ENCODE assay signal across 12 cellular contexts in the genomic region with DNA sequence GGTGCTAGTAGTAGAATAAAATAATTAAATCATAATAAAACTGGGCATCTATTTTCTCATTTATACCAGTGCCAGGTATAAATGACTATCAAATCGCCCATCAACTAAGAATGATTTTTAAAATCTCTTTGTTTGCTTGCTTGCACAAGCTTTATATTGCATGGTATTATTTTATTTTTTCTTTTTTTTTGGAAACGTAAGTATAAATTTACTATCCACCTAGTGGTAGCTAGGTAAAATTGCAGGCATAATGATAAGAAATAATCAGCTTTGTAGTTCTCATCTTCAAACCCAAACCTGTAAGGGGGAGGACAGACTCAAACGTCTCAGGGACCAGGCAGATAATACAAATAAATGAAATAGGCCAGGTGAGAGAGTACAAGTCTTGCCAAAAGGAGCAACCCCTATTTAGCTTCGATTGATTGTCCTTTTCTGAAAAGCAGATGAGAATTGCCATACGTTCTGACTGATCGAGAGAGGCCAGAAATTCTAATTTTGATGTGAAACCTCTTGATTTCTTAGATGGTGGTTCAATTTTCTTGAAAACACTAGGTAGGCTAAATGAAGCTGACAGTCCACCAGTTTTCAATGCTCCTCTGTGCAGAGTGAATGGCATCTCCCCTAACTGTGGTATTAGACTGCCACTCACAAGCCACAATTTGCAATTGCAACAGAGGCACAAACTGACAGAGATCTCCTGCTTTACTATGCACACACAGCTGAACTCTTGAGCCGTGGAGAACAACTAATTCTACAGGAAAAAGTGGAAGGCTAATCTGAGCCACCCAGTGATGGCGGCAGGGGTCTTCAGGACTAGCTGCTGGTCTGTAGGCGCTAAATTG.
A peak's percentile ranks its signal among the peaks of the same experiment; 100 is the strongest.
DNase-seq lines count a peak whose midpoint lies in the region; ATAC-seq, FAIRE-seq and TF ChIP-seq lines count a peak whose summit lies in the region.
"Had no signal": no experiment of that assay in that cellular context is flagged by ENCODE, and none has a peak within 500 bp of the region (broad histone marks: within the 10 kb centered on the region; RNA-seq: fewer than 3 reads in every experiment).

No MANE protein-coding gene starts in this region.

- H3K9me2 ChIP-seq in PC-9 (ENCODE audit: insufficient read depth), result no peaks in the 10 kb centered on the region; the same call in 1 of the 2 replicates

- intact Hi-C loops in PC-9 (cut with micrococcal nuclease; ENCODE audit: unreplicated experiment), result no loop called here
- intact Hi-C loops in gastrocnemius medialis (cut with DNase I; ENCODE audit: low total_unique reads), result no loop called here

- H3K36me3 ChIP-seq in PC-9 (ENCODE audit: low read depth), result no peaks in the 10 kb centered on the region
- no peaks in the 10 kb centered on the region for H3K36me3 ChIP-seq in keratinocyte (ENCODE audit: control insufficient read depth in 2 of 2, extremely low read depth in 1 of 2, insufficient read depth in 2 of 2, low read length in 2 of 2)
- H3K36me3 ChIP-seq in gastrocnemius medialis, result no peaks in the 10 kb centered on the region
- H3K36me3 ChIP-seq: prostate gland, uterus had no signal

- H2AFZ ChIP-seq in PC-9 (no peak overlapping the region), keratinocyte (ENCODE audit: control insufficient read depth, low read length) (no peak overlapping the region)

- DNase-seq in PC-9 (no peak), keratinocyte (ENCODE audit: low read depth, low spot score) (no peak), iPS-NIHi7 (ENCODE audit: extremely low spot score) (no peak), gastrocnemius medialis (no peak)
- no peak for DNase-seq in activated T-cell treated with anti-CD3 and anti-CD28 coated beads, Interleukin-2, amount 50 U/mL, for 1 hour
- DNase-seq: activated naive CD8-positive, alpha-beta T cell treated with anti-CD3 and anti-CD28 coated beads, Interleukin-2, amount 10 ng/mL, durations not matched to agents 7 days and 5 days; NCI-H2171; uterus had no signal

- no peak overlapping the region for H3K4me2 ChIP-seq in PC-9
- H3K4me2 ChIP-seq in keratinocyte (ENCODE audit: control insufficient read depth, extremely low read depth, insufficient read depth, low read depth, low read length), result no peak overlapping the region

- CTCF ChIA-PET in PC-9 (lab: Charles Lee), result no interaction called here

- dilution Hi-C loops in keratinocyte (cut with MboI; ENCODE audit: extremely low pct_ligation_motif_present, low sequenced_read_pairs), result no loop called here

- no peak for TF ChIP-seq POLR2A in gastrocnemius medialis (IDR thresholded peaks at IDR 0.05)

- H4K20me1 ChIP-seq in PC-9 (ENCODE audit: insufficient read depth) (no peaks in the 10 kb centered on the region), keratinocyte (ENCODE audit: control insufficient read depth, extremely low read depth, insufficient read depth, low read length) (no peaks in the 10 kb centered on the region)

- H3K4me1 ChIP-seq in PC-9 (replicated peaks; ENCODE audit: insufficient read depth) (no peaks in the 10 kb centered on the region), keratinocyte (ENCODE audit: control insufficient read depth, extremely low read depth, insufficient read depth, low read length) (no peaks in the 10 kb centered on the region), gastrocnemius medialis (peaks cover 18 to 23% of the 10 kb centered on the region in 2 donors)
- H3K4me1 ChIP-seq: prostate gland, uterus had no signal

- no peak overlapping the region for H3K27ac ChIP-seq in 22Rv1
- no peak overlapping the region for H3K27ac ChIP-seq in PC-9
- H3K27ac ChIP-seq in keratinocyte (ENCODE audit: control insufficient read depth, insufficient read depth, low read length), result no peak overlapping the region
- H3K27ac ChIP-seq in gastrocnemius medialis, result no peak overlapping the region
- H3K27ac ChIP-seq: prostate gland, uterus had no signal

- H3K9ac ChIP-seq in keratinocyte (ENCODE audit: control insufficient read depth, extremely low read depth, insufficient read depth, low read length), result no peak overlapping the region

- FAIRE-seq in keratinocyte (lab: Jason Lieb, UNC), result no peak

- TF ChIP-seq CTCF in 22Rv1 (IDR thresholded peaks at IDR 0.05) (peak; percentile 41), GM12872 (IDR thresholded peaks at IDR 0.05; ENCODE audit: insufficient read depth, low read depth, low read length) (peak; percentile 14; the same call in 1 of the 3 replicates), PC-9 (conservative IDR thresholded peaks at IDR 0.05) (peak; percentile 63), keratinocyte (optimal IDR thresholded peaks at IDR 0.05 in 1 of 3, IDR thresholded peaks at IDR 0.05 in 1 of 3, conservative IDR thresholded peaks at IDR 0.05 in 1 of 3; ENCODE audit: extremely low read depth in 1 of 3, insufficient read depth in 2 of 3, low read length in 3 of 3) (peak; percentile 20 to 31 (median 30)), gastrocnemius medialis (IDR thresholded peaks at IDR 0.05 in 4 of 5, conservative IDR thresholded peaks at IDR 0.05 in 1 of 5) (peak in 1 of 5 experiments; percentile 20)

- H3K27me3 ChIP-seq in PC-9 (ENCODE audit: insufficient read depth, low read depth), result peaks cover 25% of the 10 kb centered on the region
- H3K27me3 ChIP-seq in keratinocyte (ENCODE audit: control insufficient read depth, extremely low read depth, insufficient read depth, low read length), result no peaks in the 10 kb centered on the region
- H3K27me3 ChIP-seq in gastrocnemius medialis, result no peaks in the 10 kb centered on the region
- H3K27me3 ChIP-seq: uterus had no signal

- ATAC-seq in GM21737 (IDR thresholded peaks at IDR 0.05; ENCODE audit: unreplicated experiment), result no peak
- ATAC-seq in gastrocnemius medialis, result no peak

- in situ Hi-C loops in gastrocnemius medialis (cut with MboI; ENCODE audit: low sequenced_read_pairs in 4 of 4), result no loop called here

- no TSS peak for BruUV-seq in PC-9 (replicated peaks; lab: Mats Ljungman, UMichigan)

- H3K9me3 ChIP-seq in PC-9 (ENCODE audit: insufficient read depth, low read depth), result peaks cover 5% of the 10 kb centered on the region; the same call in 1 of the 2 replicates
- H3K9me3 ChIP-seq in keratinocyte (ENCODE audit: control insufficient read depth, low read depth, low read length), result no peaks in the 10 kb centered on the region
- H3K9me3 ChIP-seq in gastrocnemius medialis, result no peaks in the 10 kb centered on the region
- H3K9me3 ChIP-seq: prostate gland, uterus had no signal

- POLR2A ChIA-PET in PC-9 (lab: Charles Lee; ENCODE audit: unreplicated experiment), result no interaction called here

- H3K4me3 ChIP-seq in PC-9 (no peak overlapping the region), keratinocyte (ENCODE audit: control insufficient read depth in 2 of 3, extremely low read depth in 1 of 3, insufficient read depth in 2 of 3, low read depth in 1 of 3, low read length in 3 of 3) (no peak overlapping the region), gastrocnemius medialis (no peak overlapping the region)
- H3K4me3 ChIP-seq: prostate gland, uterus had no signal

- H3K79me2 ChIP-seq in PC-9 (ENCODE audit: low read depth) (no peaks in the 10 kb centered on the region), keratinocyte (ENCODE audit: control insufficient read depth, insufficient read depth, low read length) (no peaks in the 10 kb centered on the region)

- H3F3A ChIP-seq in PC-9 (ENCODE audit: insufficient read depth, low read depth), result peaks cover 6% of the 10 kb centered on the region; the same call in 1 of the 2 replicates

- H3K9me1 ChIP-seq in keratinocyte (ENCODE audit: control insufficient read depth, extremely low read depth, insufficient read depth, low read length), result no peaks in the 10 kb centered on the region
